23 cellular contexts compared by ENCODE assay signal in the genomic region with DNA sequence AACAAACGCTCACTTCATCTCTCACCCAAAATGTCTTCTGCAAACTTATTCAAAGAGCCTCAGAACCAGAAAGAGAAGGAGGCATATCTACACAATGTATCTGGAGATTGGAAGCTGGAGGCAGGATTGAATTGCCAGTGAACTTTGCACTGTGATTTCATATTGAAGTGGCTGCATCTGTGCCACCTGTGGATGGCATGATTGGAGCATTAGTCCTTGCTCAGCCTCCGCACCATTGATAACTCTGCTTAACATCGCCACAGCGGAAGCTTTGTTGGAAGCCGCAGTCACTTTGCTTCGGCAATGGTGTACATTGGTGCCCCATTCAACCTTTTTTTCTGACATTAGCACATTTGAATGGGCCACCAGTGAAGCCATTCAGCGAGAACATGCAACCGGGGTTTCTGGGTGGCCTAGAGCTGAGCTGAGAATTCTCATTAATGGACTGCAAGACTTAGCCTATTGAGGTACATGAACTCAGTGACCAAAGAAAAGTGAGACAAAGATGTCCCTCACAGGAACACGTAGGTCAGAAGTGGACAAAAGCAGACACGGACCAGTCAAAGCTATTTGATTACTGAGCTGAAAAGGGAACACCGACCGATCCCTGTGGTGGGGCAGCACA.
"Had no signal": no experiment of that assay in that cellular context is flagged by ENCODE, and none has a peak within 500 bp of the region (broad histone marks: within the 10 kb centered on the region; RNA-seq: fewer than 3 reads in every experiment).

No MANE protein-coding gene starts in this region.

- H3K27ac ChIP-seq: cardiac muscle cell, VCaP had no signal

- H3K9me3 Mint-ChIP-seq: activated CD4-positive, alpha-beta memory T cell treated with anti-CD3 and anti-CD28 coated beads for 36 hours; activated CD4-positive, alpha-beta T cell treated with anti-CD3 and anti-CD28 coated beads, Interleukin-2, amount 10 ng/mL, durations not matched to agents 7 days and 5 days; activated naive CD4-positive, alpha-beta T cell treated with anti-CD3 and anti-CD28 coated beads for 36 hours; activated T-helper 17 cell treated with anti-CD3 and anti-CD28 coated beads, Interleukin-2, amount 50 U/mL, for 72 hours; brain had no signal

- H3K4me3 ChIP-seq: cardiac muscle cell had no signal

- H3K27ac Mint-ChIP-seq: activated CD4-positive, alpha-beta memory T cell treated with anti-CD3 and anti-CD28 coated beads for 36 hours; activated CD4-positive, alpha-beta T cell treated with anti-CD3 and anti-CD28 coated beads, Interleukin-2, amount 10 ng/mL, durations not matched to agents 7 days and 5 days; activated naive CD4-positive, alpha-beta T cell treated with anti-CD3 and anti-CD28 coated beads for 36 hours; activated naive CD8-positive, alpha-beta T cell; activated T-helper 17 cell treated with anti-CD3 and anti-CD28 coated beads, Interleukin-2, amount 50 U/mL, for 72 hours; brain had no signal

- H3K4me3 Mint-ChIP-seq: activated CD4-positive, alpha-beta memory T cell treated with anti-CD3 and anti-CD28 coated beads for 36 hours; activated CD4-positive, alpha-beta T cell treated with anti-CD3 and anti-CD28 coated beads, Interleukin-2, amount 10 ng/mL, durations not matched to agents 7 days and 5 days; activated naive CD4-positive, alpha-beta T cell treated with anti-CD3 and anti-CD28 coated beads for 36 hours; activated naive CD8-positive, alpha-beta T cell; activated T-helper 17 cell treated with anti-CD3 and anti-CD28 coated beads, Interleukin-2, amount 50 U/mL, for 72 hours had no signal

- FAIRE-seq: astrocyte had no signal

- ATAC-seq: activated T-helper 17 cell treated with anti-CD3 and anti-CD28 coated beads, Interleukin-2, amount 50 U/mL, for 72 hours had no signal

- H3K9me3 ChIP-seq: SK-N-SH had no signal

- H3K36me3 ChIP-seq: cardiac muscle cell had no signal

- H3K36me3 Mint-ChIP-seq: activated CD4-positive, alpha-beta memory T cell treated with anti-CD3 and anti-CD28 coated beads for 36 hours; activated naive CD8-positive, alpha-beta T cell; brain had no signal

- H3K27me3 Mint-ChIP-seq: activated CD4-positive, alpha-beta T cell treated with anti-CD3 and anti-CD28 coated beads, Interleukin-2, amount 10 ng/mL, durations not matched to agents 7 days and 5 days; activated naive CD8-positive, alpha-beta T cell had no signal

- H3K27me3 ChIP-seq: cardiac muscle cell had no signal

- H3K9ac ChIP-seq: SK-N-SH had no signal

- DNase-seq: activated CD4-positive, alpha-beta memory T cell treated with anti-CD3 and anti-CD28 coated beads for 36 hours; activated CD4-positive, alpha-beta T cell treated with anti-CD3 and anti-CD28 coated beads, Interleukin-2, amount 10 ng/mL, durations not matched to agents 7 days and 5 days; activated CD4-positive, CD25-positive, alpha-beta regulatory T cell; activated CD8-positive, alpha-beta memory T cell treated with anti-CD3 and anti-CD28 coated beads for 24 hours; activated gamma-delta T cell; activated naive CD4-positive, alpha-beta T cell treated with anti-CD3 and anti-CD28 coated beads for 36 hours; activated T-cell treated with anti-CD3 and anti-CD28 coated beads, Interleukin-2, amount 50 U/mL, for 48 hours; amygdala; MM.1S; NCI-H1105; NCI-H1436 treated with DMSO at 0.1 percent for 48 hours; NCI-H187 treated with DMSO at 0.1 percent for 48 hours; NCI-H2081 treated with DMSO at 0.1 percent for 48 hours; NCI-H226; NCI-H526 treated with DMSO at 0.1 percent for 48 hours; SK-N-SH; T-helper 1 cell had no signal

- H3K4me1 Mint-ChIP-seq: activated CD4-positive, alpha-beta T cell treated with anti-CD3 and anti-CD28 coated beads, Interleukin-2, amount 10 ng/mL, durations not matched to agents 7 days and 5 days; activated T-helper 17 cell treated with anti-CD3 and anti-CD28 coated beads, Interleukin-2, amount 50 U/mL, for 72 hours had no signal

- H3K4me2 ChIP-seq: SK-N-SH had no signal
